ENCODE assay signal across 2 cellular contexts in genomic region chr1:109704173-109704572, GRCh38.
TF ChIP-seq lines count a peak whose summit lies in the region.

No MANE protein-coding gene starts in this region.

TF ChIP-seq in HCT116, 20 proteins besides CTCF, POLR2A, EP300 and RAD21:
- TF ChIP-seq SIN3A (IDR thresholded peaks at IDR 0.05; ENCODE audit: low read depth) = no peak
- TF ChIP-seq, protein P1, sequence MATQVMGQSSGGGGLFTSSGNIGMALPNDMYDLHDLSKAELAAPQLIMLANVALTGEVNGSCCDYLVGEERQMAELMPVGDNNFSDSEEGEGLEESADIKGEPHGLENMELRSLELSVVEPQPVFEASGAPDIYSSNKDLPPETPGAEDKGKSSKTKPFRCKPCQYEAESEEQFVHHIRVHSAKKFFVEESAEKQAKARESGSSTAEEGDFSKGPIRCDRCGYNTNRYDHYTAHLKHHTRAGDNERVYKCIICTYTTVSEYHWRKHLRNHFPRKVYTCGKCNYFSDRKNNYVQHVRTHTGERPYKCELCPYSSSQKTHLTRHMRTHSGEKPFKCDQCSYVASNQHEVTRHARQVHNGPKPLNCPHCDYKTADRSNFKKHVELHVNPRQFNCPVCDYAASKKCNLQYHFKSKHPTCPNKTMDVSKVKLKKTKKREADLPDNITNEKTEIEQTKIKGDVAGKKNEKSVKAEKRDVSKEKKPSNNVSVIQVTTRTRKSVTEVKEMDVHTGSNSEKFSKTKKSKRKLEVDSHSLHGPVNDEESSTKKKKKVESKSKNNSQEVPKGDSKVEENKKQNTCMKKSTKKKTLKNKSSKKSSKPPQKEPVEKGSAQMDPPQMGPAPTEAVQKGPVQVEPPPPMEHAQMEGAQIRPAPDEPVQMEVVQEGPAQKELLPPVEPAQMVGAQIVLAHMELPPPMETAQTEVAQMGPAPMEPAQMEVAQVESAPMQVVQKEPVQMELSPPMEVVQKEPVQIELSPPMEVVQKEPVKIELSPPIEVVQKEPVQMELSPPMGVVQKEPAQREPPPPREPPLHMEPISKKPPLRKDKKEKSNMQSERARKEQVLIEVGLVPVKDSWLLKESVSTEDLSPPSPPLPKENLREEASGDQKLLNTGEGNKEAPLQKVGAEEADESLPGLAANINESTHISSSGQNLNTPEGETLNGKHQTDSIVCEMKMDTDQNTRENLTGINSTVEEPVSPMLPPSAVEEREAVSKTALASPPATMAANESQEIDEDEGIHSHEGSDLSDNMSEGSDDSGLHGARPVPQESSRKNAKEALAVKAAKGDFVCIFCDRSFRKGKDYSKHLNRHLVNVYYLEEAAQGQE (IDR thresholded peaks at IDR 0.05; ENCODE audit: low read depth) = no peak

TF ChIP-seq in K562, 482 proteins besides CTCF, POLR2A, EP300 and RAD21:
- no peak for TF ChIP-seq NKRF (IDR thresholded peaks at IDR 0.05; ENCODE audit: borderline replicate concordance)
- TF ChIP-seq U2AF2 (optimal IDR thresholded peaks at IDR 0.05; ENCODE audit: low read depth, low read length) = no peak
- TF ChIP-seq ZNF124 (CRISPR knock-in tag; IDR thresholded peaks at IDR 0.05) = no peak
- no peak for TF ChIP-seq ZNF76 (CRISPR knock-in tag; IDR thresholded peaks at IDR 0.05; ENCODE audit: borderline replicate concordance)
